Comparison of ENCODE assay signal across 11 cellular contexts in the genomic region with DNA sequence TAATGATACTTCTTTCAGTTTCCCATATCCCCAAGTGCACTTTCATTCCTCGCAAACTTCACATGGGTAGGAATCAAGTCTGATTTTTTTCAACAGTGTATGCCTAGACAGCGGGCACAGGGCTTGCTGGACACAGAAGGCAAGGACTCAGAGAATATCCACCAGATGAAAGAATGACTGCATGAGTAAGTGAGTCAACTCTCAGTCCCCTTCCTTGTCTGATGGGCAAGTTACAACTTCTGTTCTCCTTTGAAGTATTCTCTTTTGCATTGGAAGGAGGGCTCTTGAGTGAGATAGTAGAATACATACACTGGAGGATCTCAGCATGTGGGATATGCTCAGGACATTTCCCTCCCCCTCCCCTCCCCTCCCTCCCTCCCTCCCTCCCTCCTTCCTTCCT. TPM values are rescaled to one million over a fixed set of nuclear protein-coding genes. Genes with fewer than 3 reads are reported as not detected.
A peak's percentile ranks its signal among the peaks of the same experiment; 100 is the strongest.
DNase-seq lines count a peak whose midpoint lies in the region; ATAC-seq and TF ChIP-seq lines count a peak whose summit lies in the region.
"Had no signal": no experiment of that assay in that cellular context is flagged by ENCODE, and none has a peak within 500 bp of the region (broad histone marks: within the 10 kb centered on the region; RNA-seq: fewer than 3 reads in every experiment).

No MANE protein-coding gene starts in this region.

- H3K4me1 ChIP-seq in Panc1 (ENCODE audit: control insufficient read depth, insufficient read depth, low read length) = peaks cover 9% of the 10 kb centered on the region
- H3K4me1 ChIP-seq in parathyroid adenoma = no peaks in the 10 kb centered on the region

- TF ChIP-seq CTCF in BJ (IDR thresholded peaks at IDR 0.05; ENCODE audit: insufficient read depth, low read depth, low read length) = no peak
- no peak for TF ChIP-seq CTCF in Panc1 (IDR thresholded peaks at IDR 0.05)
- TF ChIP-seq CTCF in epithelial cell of proximal tubule (conservative IDR thresholded peaks at IDR 0.05; ENCODE audit: low read depth, low read length) = no peak
- no peak for TF ChIP-seq CTCF in parathyroid adenoma (IDR thresholded peaks at IDR 0.05)
- TF ChIP-seq CTCF in progenitor cell of endocrine pancreas (IDR thresholded peaks at IDR 0.05; ENCODE audit: unreplicated experiment) = no peak

- H3K9me3 Mint-ChIP-seq in progenitor cell of endocrine pancreas (ENCODE audit: low read depth) = peaks cover 8% of the 10 kb centered on the region

- in situ Hi-C loops in Panc1 (cut with HindIII; ENCODE audit: low pct_unique_long_range_greater_than_20kb, low sequenced_read_pairs) = no loop called here

- H3K4me2 ChIP-seq in parathyroid adenoma (ENCODE audit: low read length) = peak overlapping the region; percentile 22

- no TSS peak for BruUV-seq in Panc1 (replicated peaks; lab: Mats Ljungman, UMichigan)

- H3K4me3 Mint-ChIP-seq in progenitor cell of endocrine pancreas (ENCODE audit: low read depth) = no peak overlapping the region

- DNase-seq in BJ (ENCODE audit: low read depth) (no peak), Panc1 (ENCODE audit: low read depth, low spot score) (no peak), epithelial cell of proximal tubule (ENCODE audit: low read depth) (no peak), mucosa of gallbladder (ENCODE audit: low spot score) (no peak), medulla oblongata (ENCODE audit: extremely low spot score) (no peak), progenitor cell of endocrine pancreas (ENCODE audit: low spot score, unreplicated experiment) (no peak)
- DNase-seq in activated naive CD4-positive, alpha-beta T cell (lab: John Stamatoyannopoulos, UW) = no peak
- DNase-seq: activated naive CD4-positive, alpha-beta T cell treated with anti-CD3 and anti-CD28 coated beads, Interleukin-2, amount 50 U/mL, for 16 hours; Calu3; NCI-H187 treated with DMSO at 0.1 percent for 48 hours had no signal

- H3K27ac ChIP-seq in Panc1 (ENCODE audit: low read length) (peak overlapping the region; percentile 49), parathyroid adenoma (no peak overlapping the region)

- peaks cover 2% of the 10 kb centered on the region for H3K36me3 Mint-ChIP-seq in progenitor cell of endocrine pancreas (ENCODE audit: insufficient read depth)

- H3K9ac ChIP-seq in parathyroid adenoma = no peak overlapping the region

- H2AFZ ChIP-seq in parathyroid adenoma = no peak overlapping the region

- no peak for ATAC-seq in Panc1

- H3K27me3 ChIP-seq in BJ (ENCODE audit: control insufficient read depth, insufficient read depth, low read length) (no peaks in the 10 kb centered on the region), Panc1 (ENCODE audit: control insufficient read depth, insufficient read depth, low read length) (no peaks in the 10 kb centered on the region), parathyroid adenoma (ENCODE audit: control insufficient read depth, insufficient read depth, low read length) (no peaks in the 10 kb centered on the region)

- H3K4me3 ChIP-seq in BJ (ENCODE audit: low read depth, low read length) = peak overlapping the region; percentile 32
- peak overlapping the region in 1 of 2 experiments; percentile 12; a peak in 1 of 4 replicates for H3K4me3 ChIP-seq in Panc1 (ENCODE audit: low read depth in 2 of 2, low read length in 2 of 2)
- H3K4me3 ChIP-seq in epithelial cell of proximal tubule (ENCODE audit: low read depth, low read length) = peak overlapping the region; percentile 54
- no peak overlapping the region for H3K4me3 ChIP-seq in parathyroid adenoma (ENCODE audit: low read depth, low read length)

- no peaks in the 10 kb centered on the region for H3K79me2 ChIP-seq in parathyroid adenoma

- H3K27me3 Mint-ChIP-seq in progenitor cell of endocrine pancreas = peaks cover 26% of the 10 kb centered on the region

- intact Hi-C loops in Panc1 (cut with micrococcal nuclease; ENCODE audit: unreplicated experiment) = no loop called here

- POLR2A ChIA-PET in BJ (lab: Charles Lee) = interaction anchor here (0.5 kb wide), 1 partner anchor 9 kb away, joined by 3 read pairs; no protein-coding TSS in a partner anchor
- POLR2A ChIA-PET in Panc1 (lab: Charles Lee) = interaction anchor here (0.6 kb wide), 1 partner anchor 39 kb away, joined by 4 read pairs; no protein-coding TSS in a partner anchor

- H3K27ac Mint-ChIP-seq in progenitor cell of endocrine pancreas = no peak overlapping the region

- CTCF ChIA-PET in BJ (lab: Yijun Ruan, JAX) (interaction anchor here (0.7 to 1.8 kb wide), 6 partner anchors 9 to 202 kb away, joined by 3 to 5 read pairs (median 4); no protein-coding TSS in a partner anchor), Panc1 (lab: Charles Lee) (no interaction called here)

- peaks cover 4% of the 10 kb centered on the region for H3K4me1 Mint-ChIP-seq in progenitor cell of endocrine pancreas (ENCODE audit: low read depth)

- H3K9me3 ChIP-seq in Panc1 (ENCODE audit: control insufficient read depth, insufficient read depth, low read depth, low read length) = no peaks in the 10 kb centered on the region
- no peaks in the 10 kb centered on the region for H3K9me3 ChIP-seq in parathyroid adenoma (ENCODE audit: control insufficient read depth, low read length)

- H3K36me3 ChIP-seq in BJ (ENCODE audit: control insufficient read depth, insufficient read depth, low read length) = no peaks in the 10 kb centered on the region
- H3K36me3 ChIP-seq in Panc1 (ENCODE audit: control insufficient read depth, insufficient read depth, low read length) = no peaks in the 10 kb centered on the region
- H3K36me3 ChIP-seq in parathyroid adenoma (ENCODE audit: control insufficient read depth, insufficient read depth, low read length) = no peaks in the 10 kb centered on the region

RNA-seq across cellular contexts. Expression of a gene that starts 3.0 kb away (rescaled TPM):
- polyA plus RNA-seq in BJ (2011; rRNA removed) = 40.6 and 47.5 TPM in 2 replicates
- polyA minus RNA-seq in BJ (2011; rRNA and poly(A)+ RNA removed) = 18.1 and 29.7 TPM in 2 replicates
- total RNA-seq in Panc1 (2021; ENCODE audit: unreplicated experiment) (62.2 TPM), epithelial cell of proximal tubule (107 and 124 TPM in 2 replicates), mucosa of gallbladder (29.4 TPM), progenitor cell of endocrine pancreas (35.6 and 39.3 TPM in 2 replicates)
- 49.9 TPM for polyA plus RNA-seq in Panc1 (2012; ENCODE audit: insufficient read length)

RNA-seq across cellular contexts. Expression of a gene that starts 44.7 kb away (rescaled TPM):
- polyA plus RNA-seq in BJ (2011; rRNA removed) = 12.4 and 18.8 TPM in 2 replicates
- polyA minus RNA-seq in BJ (2011; rRNA and poly(A)+ RNA removed) = 7.3 and 8.4 TPM in 2 replicates
- total RNA-seq in Panc1 (2021; ENCODE audit: unreplicated experiment) (52.0 TPM), epithelial cell of proximal tubule (40.9 and 53.7 TPM in 2 replicates), mucosa of gallbladder (30.9 TPM), progenitor cell of endocrine pancreas (45.8 and 50.8 TPM in 2 replicates)
- polyA plus RNA-seq in Panc1 (2012; ENCODE audit: insufficient read length) = 22.0 TPM
